ENCODE assay signal across 8 cellular contexts in genomic region chr11:33970984-33971466, GRCh38.
DNase-seq lines count a peak whose midpoint lies in the region; ATAC-seq, FAIRE-seq and TF ChIP-seq lines count a peak whose summit lies in the region.

No MANE protein-coding gene starts in this region.

- H3K4me3 Mint-ChIP-seq in stimulated activated effector memory CD8-positive, alpha-beta T cell treated with anti-CD3 and anti-CD28 coated beads, Interleukin-12 subunit alpha, Interleukin-12 subunit beta, amount 100 ng/mL, for 72 hours, result no peak overlapping the region

- no peak overlapping the region for H3K4me3 ChIP-seq in K562

- POLR2A ChIA-PET in K562 (lab: Yijun Ruan, JAX), result interaction anchor here (0.6 to 1.3 kb wide), 6 partner anchors 18 to 928 kb away, joined by 3 to 7 read pairs (median 4); no protein-coding TSS in a partner anchor

- FAIRE-seq in K562 (lab: Jason Lieb, UNC), result peak; percentile 94

- no peak overlapping the region for H3K27ac ChIP-seq in K562 (ENCODE audit: extremely low read depth, low read depth, low read length)

- H3K36me3 Mint-ChIP-seq in stimulated activated effector memory CD8-positive, alpha-beta T cell treated with anti-CD3 and anti-CD28 coated beads, Interleukin-12 subunit alpha, Interleukin-12 subunit beta, amount 100 ng/mL, for 72 hours, result no peaks in the 10 kb centered on the region

- H2AFZ ChIP-seq in K562 (ENCODE audit: low read depth, low read length), result peak overlapping the region; percentile 87

- 6% methylated on average over 8 of the region's 8 CpGs for WGBS in K562 (ENCODE audit: insufficient coverage, low coverage, missing lambda C conversion rate)

- no peak for TF ChIP-seq POLR2A in K562 (conservative IDR thresholded peaks at IDR 0.05)

- H3K9me3 Mint-ChIP-seq in stimulated activated effector memory CD8-positive, alpha-beta T cell treated with anti-CD3 and anti-CD28 coated beads, Interleukin-12 subunit alpha, Interleukin-12 subunit beta, amount 100 ng/mL, for 72 hours, result no peaks in the 10 kb centered on the region

- H3K4me1 ChIP-seq in K562 (replicated peaks in 1 of 2; ENCODE audit: control insufficient read depth in 2 of 2, insufficient read depth in 2 of 2, low read length in 2 of 2), result peaks cover 0 to 4% of the 10 kb centered on the region in 2 experiments; a peak in 3 of 5 replicates

- no peaks in the 10 kb centered on the region for H3K79me2 ChIP-seq in K562 (ENCODE audit: control insufficient read depth, insufficient read depth, low read length)

- H3K4me2 ChIP-seq in K562 (ENCODE audit: insufficient read depth, low read length), result no peak overlapping the region

- no peaks in the 10 kb centered on the region for H4K20me1 ChIP-seq in K562 (replicated peaks; ENCODE audit: control insufficient read depth, insufficient read depth, low read length)

- TF ChIP-seq RAD21 in K562 (CRISPR knock-in tag; conservative IDR thresholded peaks at IDR 0.05 in 1 of 2, IDR thresholded peaks at IDR 0.05 in 1 of 2), result peak; percentile 99 to 100

- H3K27me3 ChIP-seq in K562 (ENCODE audit: control insufficient read depth in 2 of 2, insufficient read depth in 2 of 2, low read length in 2 of 2), result no peaks in the 10 kb centered on the region

- no peaks in the 10 kb centered on the region for H3K9me1 ChIP-seq in K562 (ENCODE audit: control insufficient read depth, insufficient read depth, low read length)

- no peak for TF ChIP-seq EP300 in K562 (IDR thresholded peaks at IDR 0.05; ENCODE audit: low read length)

- H3K36me3 ChIP-seq in K562 (ENCODE audit: control insufficient read depth, insufficient read depth, low read length), result no peaks in the 10 kb centered on the region

- CTCF ChIA-PET in K562 (lab: Yijun Ruan, JAX; ENCODE audit: low intra/inter-chr PET ratio), result interaction anchor here (0.6 to 4.8 kb wide), 5 partner anchors 24 to 135 kb away, joined by 3 to 99 read pairs (median 6); no protein-coding TSS in a partner anchor

- H3K9ac ChIP-seq in K562 (ENCODE audit: insufficient read depth in 1 of 2, low read depth in 2 of 2, low read length in 2 of 2), result no peak overlapping the region

- H3K9me3 ChIP-seq in K562 (replicated peaks; ENCODE audit: control insufficient read depth, insufficient read depth, low read depth, low read length), result no peaks in the 10 kb centered on the region

- ATAC-seq in HG03342 (IDR thresholded peaks at IDR 0.05; ENCODE audit: unreplicated experiment) (peak; percentile 62), K562 (peak; percentile 96), GM21717 (IDR thresholded peaks at IDR 0.05; ENCODE audit: unreplicated experiment) (no peak)
- peak; percentile 40 for ATAC-seq in stimulated activated effector memory CD8-positive, alpha-beta T cell treated with anti-CD3 and anti-CD28 coated beads, Interleukin-12 subunit alpha, Interleukin-12 subunit beta, amount 100 ng/mL, for 72 hours

- in situ Hi-C loops in K562 (cut with MboI), result loop anchor here (5.0 kb wide), 1 partner anchor 114 kb away; no protein-coding TSS in a partner anchor

- no peaks in the 10 kb centered on the region for H3K4me1 Mint-ChIP-seq in stimulated activated effector memory CD8-positive, alpha-beta T cell treated with anti-CD3 and anti-CD28 coated beads, Interleukin-12 subunit alpha, Interleukin-12 subunit beta, amount 100 ng/mL, for 72 hours

- BruUV-seq in K562 (replicated peaks; lab: Mats Ljungman, UMichigan), result no TSS peak

- DNase-seq in activated T-cell treated with anti-CD3 and anti-CD28 coated beads for 24 hours (ENCODE audit: low read depth) (peak; percentile 4), NCI-H69 (lab: John Stamatoyannopoulos, UW) (peak; percentile 83), K562 (ENCODE audit: extremely low read depth in 1 of 4, low spot score in 3 of 4) (peak; percentile 44 to 86 (median 63)), iPS-NIHi7 (ENCODE audit: extremely low spot score) (peak; percentile 80)
- no peak for DNase-seq in activated T-cell treated with anti-CD3 and anti-CD28 coated beads, Interleukin-2, amount 50 U/mL, for 1 hour
- no peak for DNase-seq in stimulated activated effector memory CD8-positive, alpha-beta T cell treated with anti-CD3 and anti-CD28 coated beads, Interleukin-12 subunit alpha, Interleukin-12 subunit beta, amount 100 ng/mL, for 72 hours (ENCODE audit: low spot score in 2 of 2)

- H3K27ac Mint-ChIP-seq in stimulated activated effector memory CD8-positive, alpha-beta T cell treated with anti-CD3 and anti-CD28 coated beads, Interleukin-12 subunit alpha, Interleukin-12 subunit beta, amount 100 ng/mL, for 72 hours, result no peak overlapping the region

- peak; percentile 88 to 96 (median 88) for TF ChIP-seq CTCF in K562 (IDR thresholded peaks at IDR 0.05 in 2 of 3, conservative IDR thresholded peaks at IDR 0.05 in 1 of 3; ENCODE audit: insufficient read depth in 2 of 3, low read depth in 1 of 3, low read length in 3 of 3)

- intact Hi-C loops in K562 (cut with micrococcal nuclease), result loop anchor here (1.0 to 2.0 kb wide), 3 partner anchors 26 to 136 kb away; no protein-coding TSS in a partner anchor

TF ChIP-seq in K562, 482 proteins besides CTCF, POLR2A, EP300 and RAD21 (continues in another document):
- TF ChIP-seq KHSRP (IDR thresholded peaks at IDR 0.05), result 0 out of 2 replicates have a peak, but pooled peaks have one; percentile 10
- TF ChIP-seq BHLHE40 (IDR thresholded peaks at IDR 0.05; ENCODE audit: low read length), result no peak
- peak in 1 of 2 experiments; percentile 72; a peak in 1 of 4 replicates for TF ChIP-seq RCOR1 (IDR thresholded peaks at IDR 0.05; ENCODE audit: borderline replicate concordance in 1 of 2, low read depth in 2 of 2, low read length in 2 of 2)
- TF ChIP-seq ZNF316 (IDR thresholded peaks at IDR 0.05), result peak; percentile 80
- TF ChIP-seq JUND (IDR thresholded peaks at IDR 0.05; ENCODE audit: borderline replicate concordance, low read depth, low read length), result peak; percentile 50; the same call in 1 of the 2 replicates
- peak; percentile 65; the same call in 2 of the 3 replicates for TF ChIP-seq JUND (tag; IDR thresholded peaks at IDR 0.05; ENCODE audit: borderline replicate concordance, low read depth, low read length)
- peak; percentile 38; the same call in 1 of the 2 replicates for TF ChIP-seq ZNF384 (IDR thresholded peaks at IDR 0.05; ENCODE audit: low read depth, low read length)
- 0 out of 2 replicates have a peak, but pooled peaks have one; percentile 24 for TF ChIP-seq SOX6 (IDR thresholded peaks at IDR 0.05)
- peak; percentile 58 for TF ChIP-seq ZNF592 (IDR thresholded peaks at IDR 0.05)
- TF ChIP-seq, protein P1, sequence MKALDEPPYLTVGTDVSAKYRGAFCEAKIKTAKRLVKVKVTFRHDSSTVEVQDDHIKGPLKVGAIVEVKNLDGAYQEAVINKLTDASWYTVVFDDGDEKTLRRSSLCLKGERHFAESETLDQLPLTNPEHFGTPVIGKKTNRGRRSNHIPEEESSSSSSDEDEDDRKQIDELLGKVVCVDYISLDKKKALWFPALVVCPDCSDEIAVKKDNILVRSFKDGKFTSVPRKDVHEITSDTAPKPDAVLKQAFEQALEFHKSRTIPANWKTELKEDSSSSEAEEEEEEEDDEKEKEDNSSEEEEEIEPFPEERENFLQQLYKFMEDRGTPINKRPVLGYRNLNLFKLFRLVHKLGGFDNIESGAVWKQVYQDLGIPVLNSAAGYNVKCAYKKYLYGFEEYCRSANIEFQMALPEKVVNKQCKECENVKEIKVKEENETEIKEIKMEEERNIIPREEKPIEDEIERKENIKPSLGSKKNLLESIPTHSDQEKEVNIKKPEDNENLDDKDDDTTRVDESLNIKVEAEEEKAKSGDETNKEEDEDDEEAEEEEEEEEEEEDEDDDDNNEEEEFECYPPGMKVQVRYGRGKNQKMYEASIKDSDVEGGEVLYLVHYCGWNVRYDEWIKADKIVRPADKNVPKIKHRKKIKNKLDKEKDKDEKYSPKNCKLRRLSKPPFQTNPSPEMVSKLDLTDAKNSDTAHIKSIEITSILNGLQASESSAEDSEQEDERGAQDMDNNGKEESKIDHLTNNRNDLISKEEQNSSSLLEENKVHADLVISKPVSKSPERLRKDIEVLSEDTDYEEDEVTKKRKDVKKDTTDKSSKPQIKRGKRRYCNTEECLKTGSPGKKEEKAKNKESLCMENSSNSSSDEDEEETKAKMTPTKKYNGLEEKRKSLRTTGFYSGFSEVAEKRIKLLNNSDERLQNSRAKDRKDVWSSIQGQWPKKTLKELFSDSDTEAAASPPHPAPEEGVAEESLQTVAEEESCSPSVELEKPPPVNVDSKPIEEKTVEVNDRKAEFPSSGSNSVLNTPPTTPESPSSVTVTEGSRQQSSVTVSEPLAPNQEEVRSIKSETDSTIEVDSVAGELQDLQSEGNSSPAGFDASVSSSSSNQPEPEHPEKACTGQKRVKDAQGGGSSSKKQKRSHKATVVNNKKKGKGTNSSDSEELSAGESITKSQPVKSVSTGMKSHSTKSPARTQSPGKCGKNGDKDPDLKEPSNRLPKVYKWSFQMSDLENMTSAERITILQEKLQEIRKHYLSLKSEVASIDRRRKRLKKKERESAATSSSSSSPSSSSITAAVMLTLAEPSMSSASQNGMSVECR (CRISPR knock-in tag; IDR thresholded peaks at IDR 0.05), result no peak

Comparison
In these comparisons a context has a peak if more than half of its experiments do, and no peak if none do; other contexts are left out.
1. DNase-seq: peak in activated T-cell treated with anti-CD3 and anti-CD28 coated beads for 24 hours (single experiment), NCI-H69 (single experiment), K562 (4 of 4) and iPS-NIHi7 (single experiment); none in activated T-cell treated with anti-CD3 and anti-CD28 coated beads, Interleukin-2, amount 50 U/mL, for 1 hour (single experiment) and stimulated activated effector memory CD8-positive, alpha-beta T cell treated with anti-CD3 and anti-CD28 coated beads, Interleukin-12 subunit alpha, Interleukin-12 subunit beta, amount 100 ng/mL, for 72 hours (0 of 2).